ENCODE assay signal across 9 cellular contexts in genomic region chr2:30225131-30225762, GRCh38. TPM values are rescaled to one million over a fixed set of nuclear protein-coding genes. Genes with fewer than 3 reads are reported as not detected.
DNase-seq lines count a peak whose midpoint lies in the region; ATAC-seq and TF ChIP-seq lines count a peak whose summit lies in the region.
"Had no signal": no experiment of that assay in that cellular context is flagged by ENCODE, and none has a peak within 500 bp of the region (broad histone marks: within the 10 kb centered on the region; RNA-seq: fewer than 3 reads in every experiment).

No MANE protein-coding gene starts in this region.

- H3K27me3 Mint-ChIP-seq in activated naive CD8-positive, alpha-beta T cell: no peaks in the 10 kb centered on the region

- DNase-seq in NCI-H748 (lab: John Stamatoyannopoulos, UW; ENCODE audit: unreplicated experiment) (peak; percentile 13), NCI-H748 treated with DMSO at 0.1 percent for 48 hours (lab: John Stamatoyannopoulos, UW) (no peak), NCI-H69 (lab: John Stamatoyannopoulos, UW) (peak; percentile 53), hepatic stellate cell (ENCODE audit: low spot score) (peak; percentile 72), smooth muscle cell (lab: John Stamatoyannopoulos, UW; ENCODE audit: unreplicated experiment) (no peak)

- peaks cover 19% of the 10 kb centered on the region for H3F3A ChIP-seq in smooth muscle cell (ENCODE audit: low read depth)

- H3K9ac ChIP-seq in smooth muscle cell (ENCODE audit: low read depth): no peak overlapping the region

- peak; percentile 49 for ATAC-seq in HG02623 (IDR thresholded peaks at IDR 0.05; ENCODE audit: unreplicated experiment)
- ATAC-seq in HG03095 (IDR thresholded peaks at IDR 0.05; ENCODE audit: unreplicated experiment): no peak

- H2AFZ ChIP-seq in smooth muscle cell (ENCODE audit: low read depth): peak overlapping the region; percentile 69

- 55% methylated on average over 8 of the region's 8 CpGs for WGBS in smooth muscle cell (ENCODE audit: low lambda C conversion rate)

- no peaks in the 10 kb centered on the region for H3K36me3 ChIP-seq in smooth muscle cell (ENCODE audit: low read depth)

- H3K4me3 ChIP-seq in smooth muscle cell: peak overlapping the region; percentile 36

- no peaks in the 10 kb centered on the region for H3K79me2 ChIP-seq in smooth muscle cell (ENCODE audit: low read depth)

- H3K27ac ChIP-seq in smooth muscle cell (ENCODE audit: low read depth): peak overlapping the region; percentile 63
- H3K27ac ChIP-seq: C4-2B had no signal

- peak overlapping the region; percentile 96 for H3K4me3 Mint-ChIP-seq in activated naive CD8-positive, alpha-beta T cell

- peaks cover 77% of the 10 kb centered on the region for H3K4me1 Mint-ChIP-seq in activated naive CD8-positive, alpha-beta T cell (ENCODE audit: low read depth)

- no peaks in the 10 kb centered on the region for H3K9me3 Mint-ChIP-seq in activated naive CD8-positive, alpha-beta T cell (ENCODE audit: low read depth)

- TF ChIP-seq CTCF in smooth muscle cell (IDR thresholded peaks at IDR 0.05; ENCODE audit: borderline replicate concordance, insufficient read depth, poor library complexity, severe bottlenecking): no peak

- H4K20me1 ChIP-seq in smooth muscle cell (ENCODE audit: low read depth): no peaks in the 10 kb centered on the region

- H3K36me3 Mint-ChIP-seq in activated naive CD8-positive, alpha-beta T cell: no peaks in the 10 kb centered on the region

- H3K27ac Mint-ChIP-seq in activated naive CD8-positive, alpha-beta T cell: peak overlapping the region; percentile 99

- peaks cover 3% of the 10 kb centered on the region for H3K27me3 ChIP-seq in smooth muscle cell (ENCODE audit: low read depth)

- peak overlapping the region; percentile 70 for H3K4me2 ChIP-seq in smooth muscle cell

- peaks cover 16% of the 10 kb centered on the region for H3K4me1 ChIP-seq in smooth muscle cell (ENCODE audit: low read depth)

- H3K9me3 ChIP-seq in smooth muscle cell (replicated peaks; ENCODE audit: low read depth): no peaks in the 10 kb centered on the region

RNA-seq across cellular contexts. Expression of gene LBH, which starts 6.1 kb away (rescaled TPM):
- total RNA-seq in smooth muscle cell: 31.0 and 48.1 TPM in 2 replicates
- 33.9 and 35.2 TPM in 2 replicates for polyA plus RNA-seq in smooth muscle cell

Comparison
In these comparisons a context has a peak if more than half of its experiments do, and no peak if none do; other contexts are left out.
1. DNase-seq: peak in NCI-H748 (single experiment), NCI-H69 (single experiment) and hepatic stellate cell (single experiment); none in NCI-H748 treated with DMSO at 0.1 percent for 48 hours (single experiment) and smooth muscle cell (single experiment).